In the genomic region with DNA sequence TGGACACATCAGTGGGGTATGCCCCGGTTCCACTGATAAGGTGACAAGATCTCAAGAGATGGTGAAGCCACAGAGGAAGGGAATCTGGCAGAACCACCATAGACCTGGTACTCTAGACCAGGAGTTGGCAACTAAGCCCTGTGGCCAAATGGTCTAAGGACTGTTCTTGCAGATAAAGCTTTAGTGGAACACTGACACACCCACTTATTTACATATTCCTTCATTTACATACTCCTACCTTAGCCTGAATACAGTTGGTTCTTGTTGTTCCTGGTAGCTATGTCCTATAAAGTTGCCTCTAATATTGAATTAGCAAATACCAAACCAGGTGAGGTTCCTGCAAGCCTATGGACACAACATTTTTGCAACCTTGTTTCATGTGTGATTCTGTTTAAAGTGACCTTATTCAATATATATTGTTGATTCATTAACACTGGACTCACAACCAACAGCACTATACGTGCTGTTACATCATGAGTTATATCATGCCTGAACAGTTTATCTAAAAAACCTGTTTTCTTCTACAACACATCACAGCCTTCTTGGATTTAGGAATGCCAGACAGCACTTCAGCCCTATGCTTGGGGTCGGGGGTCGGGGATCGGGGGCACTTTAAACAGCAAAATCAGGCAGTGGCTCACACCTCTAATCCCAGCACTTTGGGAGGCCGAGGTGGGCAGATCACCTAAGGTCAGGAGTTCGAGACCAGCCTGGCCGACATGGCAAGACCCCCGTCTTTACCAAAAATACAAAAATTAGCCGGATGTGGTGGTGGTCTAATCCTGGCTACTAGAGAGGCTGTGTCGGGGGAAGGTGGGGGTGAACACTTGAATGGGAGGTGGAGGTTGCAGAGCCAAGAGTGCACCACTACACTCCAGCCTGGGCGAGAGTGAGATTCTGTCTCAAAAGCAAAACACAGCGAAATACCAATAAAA, we compare ENCODE assay signal across 15 cellular contexts. TPM values are rescaled to one million over a fixed set of nuclear protein-coding genes. Genes with fewer than 3 reads are reported as not detected.
DNase-seq lines count a peak whose midpoint lies in the region; ATAC-seq and TF ChIP-seq lines count a peak whose summit lies in the region.
"Had no signal": no experiment of that assay in that cellular context is flagged by ENCODE, and none has a peak within 500 bp of the region (broad histone marks: within the 10 kb centered on the region; RNA-seq: fewer than 3 reads in every experiment).

No MANE protein-coding gene starts in this region.

- peaks cover 86% of the 10 kb centered on the region for H3K4me1 Mint-ChIP-seq in activated CD4-positive, alpha-beta memory T cell treated with anti-CD3 and anti-CD28 coated beads for 36 hours (ENCODE audit: low read depth)
- H3K4me1 Mint-ChIP-seq in activated CD4-positive, alpha-beta memory T cell treated with anti-CD3 and anti-CD28 coated beads, Interleukin-2, amount 10 ng/mL, durations not matched to agents 7 days and 5 days, result peaks cover 80% of the 10 kb centered on the region
- H3K4me1 Mint-ChIP-seq in activated T-helper 1 cell treated with anti-CD3 and anti-CD28 coated beads, Interleukin-12 subunit alpha, Interleukin-12 subunit beta, Interleukin-2, Interleukin-4 antibody, amounts not matched to agents 30 ng/mL and 10 ng/mL and 1 ng/mL, durations not matched to agents 14 hours and 24 hours and 36 hours (ENCODE audit: low read depth), result peaks cover 74% of the 10 kb centered on the region
- H3K4me1 Mint-ChIP-seq in neural crest cell, result peaks cover 53% of the 10 kb centered on the region

- intact Hi-C loops in activated CD4-positive, alpha-beta memory T cell treated with anti-CD3 and anti-CD28 coated beads for 36 hours (cut with micrococcal nuclease), result loop anchor here (5.0 to 10.0 kb wide), 5 partner anchors 65 to 452 kb away; partner anchors contain the start of genes CMTR1, MDGA1, TBC1D22B and TMEM217
- intact Hi-C loops in activated T-helper 1 cell treated with anti-CD3 and anti-CD28 coated beads, Interleukin-12 subunit alpha, Interleukin-12 subunit beta, Interleukin-2, Interleukin-4 antibody, amounts not matched to agents 30 ng/mL and 10 ng/mL and 1 ng/mL, durations not matched to agents 14 hours and 24 hours and 36 hours (cut with micrococcal nuclease), result loop anchor here (5.0 kb wide), 2 partner anchors 320 to 1140 kb away; partner anchors contain the start of genes BTBD9 and ZFAND3
- intact Hi-C loops in heart left ventricle (cut with DNase I), result loop anchor here in 1 of 10 donors (5.0 kb wide), 1 partner anchor 65 kb away; the partner anchor contains the start of gene CMTR1

- H3K36me3 ChIP-seq in heart left ventricle, result no peaks in the 10 kb centered on the region

- WGBS in heart left ventricle, 4 donors, result 88 to 91% (median 89%) methylated on average over 13 of the region's 13 CpGs

- POLR2A ChIA-PET in activated CD4-positive, alpha-beta memory T cell treated with anti-CD3 and anti-CD28 coated beads for 36 hours (lab: Charles Lee), result interaction anchor here (0.9 to 3.6 kb wide), 5 partner anchors 17 to 61 kb away, joined by 3 to 37 read pairs (median 3); no protein-coding TSS in a partner anchor
- POLR2A ChIA-PET in activated CD4-positive, alpha-beta memory T cell treated with anti-CD3 and anti-CD28 coated beads, Interleukin-2, amount 10 ng/mL, durations not matched to agents 7 days and 5 days (lab: Charles Lee), result interaction anchor here (1.6 to 3.5 kb wide), 2 partner anchors 19 to 50 kb away, joined by 5 to 22 read pairs; no protein-coding TSS in a partner anchor

- CTCF ChIA-PET in activated CD4-positive, alpha-beta memory T cell treated with anti-CD3 and anti-CD28 coated beads for 36 hours (lab: Charles Lee), result interaction anchor here (3.2 kb wide), 1 partner anchor 20 kb away, joined by 34 read pairs; no protein-coding TSS in a partner anchor
- CTCF ChIA-PET in activated CD4-positive, alpha-beta memory T cell treated with anti-CD3 and anti-CD28 coated beads, Interleukin-2, amount 10 ng/mL, durations not matched to agents 7 days and 5 days (lab: Charles Lee), result interaction anchor here (1.1 to 1.4 kb wide), 2 partner anchors 20 to 195 kb away, joined by 3 to 4 read pairs; no protein-coding TSS in a partner anchor

- TF ChIP-seq POLR2A in heart left ventricle (IDR thresholded peaks at IDR 0.05), result no peak

- no peak for DNase-seq in activated CD4-positive, alpha-beta memory T cell treated with anti-CD3 and anti-CD28 coated beads for 36 hours
- DNase-seq in activated CD4-positive, alpha-beta memory T cell treated with anti-CD3 and anti-CD28 coated beads, Interleukin-2, amount 10 ng/mL, durations not matched to agents 7 days and 5 days, result no peak
- DNase-seq in NAMALWA (ENCODE audit: low spot score) (peak; percentile 29), neural crest cell (ENCODE audit: low read depth, low spot score) (no peak), heart left ventricle (no peak)
- DNase-seq in activated T-helper 1 cell treated with anti-CD3 and anti-CD28 coated beads, Interleukin-12 subunit alpha, Interleukin-12 subunit beta, Interleukin-2, Interleukin-4 antibody, amounts not matched to agents 30 ng/mL and 10 ng/mL and 1 ng/mL, durations not matched to agents 14 hours and 24 hours and 36 hours (ENCODE audit: low spot score), result no peak
- DNase-seq in effector CD4-positive, alpha-beta T cell, result no peak
- DNase-seq: COR-L47; foreskin fibroblast; H9; left ventricle myocardium superior; NCI-H2171 treated with DMSO at 0.1 percent for 48 hours; stimulated activated naive CD8-positive, alpha-beta T cell treated with anti-CD3 and anti-CD28 coated beads, Interleukin-15, Interleukin-2, amounts not matched to agents 100 U/mL and 50 U/mL, for 24 hours had no signal

- H3K9me3 Mint-ChIP-seq in activated CD4-positive, alpha-beta memory T cell treated with anti-CD3 and anti-CD28 coated beads for 36 hours, result peaks cover 4% of the 10 kb centered on the region
- H3K9me3 Mint-ChIP-seq in activated CD4-positive, alpha-beta memory T cell treated with anti-CD3 and anti-CD28 coated beads, Interleukin-2, amount 10 ng/mL, durations not matched to agents 7 days and 5 days, result no peaks in the 10 kb centered on the region
- no peaks in the 10 kb centered on the region for H3K9me3 Mint-ChIP-seq in activated T-helper 1 cell treated with anti-CD3 and anti-CD28 coated beads, Interleukin-12 subunit alpha, Interleukin-12 subunit beta, Interleukin-2, Interleukin-4 antibody, amounts not matched to agents 30 ng/mL and 10 ng/mL and 1 ng/mL, durations not matched to agents 14 hours and 24 hours and 36 hours
- no peaks in the 10 kb centered on the region for H3K9me3 Mint-ChIP-seq in neural crest cell
- H3K9me3 Mint-ChIP-seq: H9 had no signal

- no peak for ATAC-seq in HG02610 (IDR thresholded peaks at IDR 0.05; ENCODE audit: unreplicated experiment)
- ATAC-seq in heart left ventricle, result no peak
- ATAC-seq: left ventricle myocardium superior; stimulated activated naive CD8-positive, alpha-beta T cell treated with anti-CD3 and anti-CD28 coated beads, Interleukin-15, Interleukin-2, amounts not matched to agents 100 U/mL and 50 U/mL, for 24 hours had no signal

- no peak overlapping the region for H3K27ac ChIP-seq in heart left ventricle
- H3K27ac ChIP-seq: VCaP had no signal

- no peaks in the 10 kb centered on the region for H3K27me3 Mint-ChIP-seq in activated CD4-positive, alpha-beta memory T cell treated with anti-CD3 and anti-CD28 coated beads for 36 hours
- H3K27me3 Mint-ChIP-seq in activated CD4-positive, alpha-beta memory T cell treated with anti-CD3 and anti-CD28 coated beads, Interleukin-2, amount 10 ng/mL, durations not matched to agents 7 days and 5 days, result no peaks in the 10 kb centered on the region
- H3K27me3 Mint-ChIP-seq in activated T-helper 1 cell treated with anti-CD3 and anti-CD28 coated beads, Interleukin-12 subunit alpha, Interleukin-12 subunit beta, Interleukin-2, Interleukin-4 antibody, amounts not matched to agents 30 ng/mL and 10 ng/mL and 1 ng/mL, durations not matched to agents 14 hours and 24 hours and 36 hours (ENCODE audit: insufficient read depth), result no peaks in the 10 kb centered on the region
- no peaks in the 10 kb centered on the region for H3K27me3 Mint-ChIP-seq in neural crest cell (ENCODE audit: low read depth)

- H3K4me3 ChIP-seq in heart left ventricle, result no peak overlapping the region

- no peaks in the 10 kb centered on the region for H3K9me3 ChIP-seq in heart left ventricle

- H3K27ac Mint-ChIP-seq in activated CD4-positive, alpha-beta memory T cell treated with anti-CD3 and anti-CD28 coated beads for 36 hours, result peak overlapping the region; percentile 69
- no peak overlapping the region for H3K27ac Mint-ChIP-seq in activated CD4-positive, alpha-beta memory T cell treated with anti-CD3 and anti-CD28 coated beads, Interleukin-2, amount 10 ng/mL, durations not matched to agents 7 days and 5 days
- H3K27ac Mint-ChIP-seq in activated T-helper 1 cell treated with anti-CD3 and anti-CD28 coated beads, Interleukin-12 subunit alpha, Interleukin-12 subunit beta, Interleukin-2, Interleukin-4 antibody, amounts not matched to agents 30 ng/mL and 10 ng/mL and 1 ng/mL, durations not matched to agents 14 hours and 24 hours and 36 hours, result peak overlapping the region; percentile 40
- H3K27ac Mint-ChIP-seq in neural crest cell (ENCODE audit: unreplicated experiment), result no peak overlapping the region
- H3K27ac Mint-ChIP-seq: H9 had no signal

- H3K27me3 ChIP-seq in heart left ventricle, result no peaks in the 10 kb centered on the region

- peaks cover 0 to 17% (median 6%) of the 10 kb centered on the region in 12 donors for H3K4me1 ChIP-seq in heart left ventricle

- H3K36me3 Mint-ChIP-seq in activated CD4-positive, alpha-beta memory T cell treated with anti-CD3 and anti-CD28 coated beads for 36 hours, result peaks cover 20% of the 10 kb centered on the region
- peaks cover 16% of the 10 kb centered on the region for H3K36me3 Mint-ChIP-seq in activated CD4-positive, alpha-beta memory T cell treated with anti-CD3 and anti-CD28 coated beads, Interleukin-2, amount 10 ng/mL, durations not matched to agents 7 days and 5 days (ENCODE audit: low read depth)
- H3K36me3 Mint-ChIP-seq in activated T-helper 1 cell treated with anti-CD3 and anti-CD28 coated beads, Interleukin-12 subunit alpha, Interleukin-12 subunit beta, Interleukin-2, Interleukin-4 antibody, amounts not matched to agents 30 ng/mL and 10 ng/mL and 1 ng/mL, durations not matched to agents 14 hours and 24 hours and 36 hours (ENCODE audit: low read depth), result peaks cover 20% of the 10 kb centered on the region
- H3K36me3 Mint-ChIP-seq in neural crest cell (ENCODE audit: low read depth), result no peaks in the 10 kb centered on the region

- TF ChIP-seq CTCF in neural crest cell (conservative IDR thresholded peaks at IDR 0.05) (no peak), heart left ventricle (IDR thresholded peaks at IDR 0.05) (no peak)

- H3K4me3 Mint-ChIP-seq in activated CD4-positive, alpha-beta memory T cell treated with anti-CD3 and anti-CD28 coated beads for 36 hours, result peak overlapping the region; percentile 45
- no peak overlapping the region for H3K4me3 Mint-ChIP-seq in activated CD4-positive, alpha-beta memory T cell treated with anti-CD3 and anti-CD28 coated beads, Interleukin-2, amount 10 ng/mL, durations not matched to agents 7 days and 5 days
- H3K4me3 Mint-ChIP-seq in activated T-helper 1 cell treated with anti-CD3 and anti-CD28 coated beads, Interleukin-12 subunit alpha, Interleukin-12 subunit beta, Interleukin-2, Interleukin-4 antibody, amounts not matched to agents 30 ng/mL and 10 ng/mL and 1 ng/mL, durations not matched to agents 14 hours and 24 hours and 36 hours, result peak overlapping the region; percentile 20
- H3K4me3 Mint-ChIP-seq in neural crest cell, result peak overlapping the region; percentile 76

RNA-seq across cellular contexts. Expression of gene CCDC167, which starts 2.5 kb away (rescaled TPM):
- total RNA-seq in activated CD4-positive, alpha-beta memory T cell treated with anti-CD3 and anti-CD28 coated beads for 36 hours, result 10 to 100 TPM; 60.4 to 65.2 TPM
- 10 to 100 TPM; 52.2 to 55.0 TPM for total RNA-seq in activated CD4-positive, alpha-beta memory T cell treated with anti-CD3 and anti-CD28 coated beads, Interleukin-2, amount 10 ng/mL, durations not matched to agents 7 days and 5 days
- total RNA-seq in activated T-helper 1 cell treated with anti-CD3 and anti-CD28 coated beads, Interleukin-12 subunit alpha, Interleukin-12 subunit beta, Interleukin-2, Interleukin-4 antibody, amounts not matched to agents 30 ng/mL and 10 ng/mL and 1 ng/mL, durations not matched to agents 14 hours and 24 hours and 36 hours, result 66.6 and 72.4 TPM in 2 replicates
- total RNA-seq in neural crest cell, result 73.1 and 73.2 TPM in 2 replicates
- 10 to 100 TPM; 17.6 to 53.7 (median 25.2) TPM for total RNA-seq in heart left ventricle
- 10 to 100 TPM; 44.2 to 76.7 TPM for polyA plus RNA-seq in heart left ventricle

Comparison
In these comparisons a context has a peak if more than half of its experiments do, and no peak if none do; other contexts are left out.
1. H3K27ac Mint-ChIP-seq: peak in activated CD4-positive, alpha-beta memory T cell treated with anti-CD3 and anti-CD28 coated beads for 36 hours (single experiment) and activated T-helper 1 cell treated with anti-CD3 and anti-CD28 coated beads, Interleukin-12 subunit alpha, Interleukin-12 subunit beta, Interleukin-2, Interleukin-4 antibody, amounts not matched to agents 30 ng/mL and 10 ng/mL and 1 ng/mL, durations not matched to agents 14 hours and 24 hours and 36 hours (single experiment); none in activated CD4-positive, alpha-beta memory T cell treated with anti-CD3 and anti-CD28 coated beads, Interleukin-2, amount 10 ng/mL, durations not matched to agents 7 days and 5 days (single experiment) and neural crest cell (single experiment).